ENCODE assay signal across 20 cellular contexts in the genomic region with DNA sequence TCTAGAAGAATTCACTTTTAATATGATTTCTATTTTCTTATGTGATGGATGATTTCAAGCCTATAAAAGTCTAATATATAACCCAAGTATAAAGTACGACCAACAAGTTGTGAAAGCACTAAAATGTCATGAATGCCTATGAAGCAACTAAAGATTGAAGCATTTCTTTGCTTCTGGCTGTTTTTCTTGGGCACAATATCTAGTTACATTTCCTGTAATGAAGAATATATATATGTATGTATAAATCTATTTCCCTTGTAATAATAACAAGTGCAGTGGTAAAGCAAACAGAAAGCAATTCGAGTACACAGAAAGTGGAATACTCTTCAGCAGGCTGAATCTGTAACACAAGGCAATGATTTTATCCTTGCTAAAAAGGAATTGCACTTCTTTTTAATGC. TPM values are rescaled to one million over a fixed set of nuclear protein-coding genes. Genes with fewer than 3 reads are reported as not detected.
"Had no signal": no experiment of that assay in that cellular context is flagged by ENCODE, and none has a peak within 500 bp of the region (broad histone marks: within the 10 kb centered on the region; RNA-seq: fewer than 3 reads in every experiment).

No MANE protein-coding gene starts in this region.

- H3K4me3 ChIP-seq: colonic mucosa, lower lobe of right lung, pancreas, smooth muscle cell, suprapubic skin, transverse colon, upper lobe of right lung, uterus had no signal

- H3K4me1 ChIP-seq: colonic mucosa, lower lobe of right lung, pancreas, upper lobe of right lung, uterus had no signal

- H3K9me3 ChIP-seq: colonic mucosa, lower lobe of right lung, neutrophil, pancreas, right atrium auricular region, suprapubic skin, transverse colon, upper lobe of right lung, uterus had no signal

- H3K36me3 ChIP-seq: colonic mucosa, lower lobe of right lung, neutrophil, pancreas, suprapubic skin, transverse colon, upper lobe of right lung, uterus had no signal

- H3K27ac ChIP-seq: colonic mucosa, lower lobe of right lung, neutrophil, pancreas, suprapubic skin, transverse colon, upper lobe of right lung, uterus had no signal

- DNase-seq: colonic mucosa; effector memory CD8-positive, alpha-beta T cell; left ventricle myocardium superior; lower lobe of right lung; natural killer cell; pancreas; stimulated activated CD4-positive, alpha-beta T cell treated with anti-CD3 and anti-CD28 coated beads, Interleukin-12 subunit alpha, Interleukin-12 subunit beta, amount 100 ng/mL, for 4 hours; stimulated activated CD4-positive, alpha-beta T cell treated with anti-CD3 and anti-CD28 coated beads, Interleukin-1b, Interleukin-23, amount 100 ng/mL, for 48 hours; stimulated activated CD4-positive, alpha-beta T cell treated with anti-CD3 and anti-CD28 coated beads, Interleukin-4, amount 100 ng/mL, for 1 hour; stimulated activated CD8-positive, alpha-beta memory T cell treated with anti-CD3 and anti-CD28 coated beads, Interleukin-4, amount 100 ng/mL, for 48 hours; stimulated activated naive CD4-positive, alpha-beta T cell; stimulated activated naive CD8-positive, alpha-beta T cell treated with anti-CD3 and anti-CD28 coated beads, Interleukin-15, amount 100 ng/mL, for 72 hours; transverse colon; upper lobe of right lung; uterus had no signal

- H3K27me3 ChIP-seq: colonic mucosa, right atrium auricular region, uterus had no signal

RNA-seq across cellular contexts. Expression of a gene that starts 5.4 kb away (rescaled TPM):
- total RNA-seq: mononuclear cell, natural killer cell had no signal
